ENCODE assay signal across 10 cellular contexts in genomic region chr19:15324791-15325519, GRCh38. TPM values are rescaled to one million over a fixed set of nuclear protein-coding genes. Genes with fewer than 3 reads are reported as not detected.
DNase-seq lines count a peak whose midpoint lies in the region; ATAC-seq, FAIRE-seq and TF ChIP-seq lines count a peak whose summit lies in the region.
"Had no signal": no experiment of that assay in that cellular context is flagged by ENCODE, and none has a peak within 500 bp of the region (broad histone marks: within the 10 kb centered on the region; RNA-seq: fewer than 3 reads in every experiment).

No MANE protein-coding gene starts in this region.

- H3K27ac ChIP-seq in GM23248 = peak overlapping the region; percentile 76; the same call in 1 of the 2 replicates
- H3K27ac ChIP-seq in WERI-Rb-1 = no peak overlapping the region
- peak overlapping the region; percentile 76 for H3K27ac ChIP-seq in left ventricle myocardium inferior (replicated peaks)
- H3K27ac ChIP-seq in small intestine (ENCODE audit: low read depth in 1 of 2, low read length in 1 of 2) = peak overlapping the region; percentile 34 to 41

- no peak overlapping the region for H3K9ac ChIP-seq in GM23248

- H3K4me3 ChIP-seq in GM23248 (no peak overlapping the region), WERI-Rb-1 (ENCODE audit: low read depth, low read length) (no peak overlapping the region), left ventricle myocardium inferior (no peak overlapping the region), small intestine (ENCODE audit: low read depth in 1 of 2, low read length in 2 of 2) (no peak overlapping the region)

- H3K9me3 ChIP-seq in GM23248 (ENCODE audit: low read depth) = no peaks in the 10 kb centered on the region
- H3K9me3 ChIP-seq in WERI-Rb-1 (ENCODE audit: severe bottlenecking) = no peaks in the 10 kb centered on the region
- no peaks in the 10 kb centered on the region for H3K9me3 ChIP-seq in left ventricle myocardium inferior (replicated peaks)
- H3K9me3 ChIP-seq in small intestine (ENCODE audit: control insufficient read depth, low read depth) = no peaks in the 10 kb centered on the region

- H3K9me2 ChIP-seq in GM23248 (ENCODE audit: insufficient read depth) = no peaks in the 10 kb centered on the region

- H3K36me3 ChIP-seq in GM23248 (ENCODE audit: low read depth) = no peaks in the 10 kb centered on the region
- peaks cover 4% of the 10 kb centered on the region for H3K36me3 ChIP-seq in WERI-Rb-1
- H3K36me3 ChIP-seq in left ventricle myocardium inferior = no peaks in the 10 kb centered on the region
- no peaks in the 10 kb centered on the region for H3K36me3 ChIP-seq in small intestine (ENCODE audit: control insufficient read depth in 2 of 2, insufficient read depth in 2 of 2, low read length in 2 of 2)

- WGBS in GM23248 (ENCODE audit: low coverage in 1 of 2, low lambda C conversion rate in 2 of 2, missing lambda C conversion rate in 2 of 2), 2 experiments = 61 to 75% methylated on average over 6 of the region's 6 CpGs
- 18 to 29% (median 24%) methylated on average over 6 of the region's 6 CpGs for WGBS in small intestine, 3 donors

- in situ Hi-C loops in GM23248 (cut with MboI) = no loop called here

- intact Hi-C loops in left ventricle myocardium inferior (cut with micrococcal nuclease) = loop anchor here (5.0 kb wide), 1 partner anchor 33 kb away; no protein-coding TSS in a partner anchor

- peaks cover 100% of the 10 kb centered on the region for H3K79me2 ChIP-seq in GM23248 (ENCODE audit: insufficient read depth)

- H4K20me1 ChIP-seq in GM23248 (ENCODE audit: insufficient read depth) = peaks cover 66% of the 10 kb centered on the region

- H3F3A ChIP-seq in GM23248 (ENCODE audit: insufficient read depth) = peaks cover 67% of the 10 kb centered on the region

- H3K4me1 ChIP-seq in GM23248 (ENCODE audit: insufficient read depth) (peaks cover 74% of the 10 kb centered on the region), left ventricle myocardium inferior (peaks cover 100% of the 10 kb centered on the region), small intestine (ENCODE audit: control insufficient read depth in 2 of 2, insufficient read depth in 1 of 2, low read depth in 1 of 2, low read length in 1 of 2) (peaks cover 27 to 46% of the 10 kb centered on the region in 2 donors)

- FAIRE-seq in small intestine (lab: Jason Lieb, UNC) = no peak

- no peak for DNase-seq in GM23248
- peak; percentile 32 for DNase-seq in WERI-Rb-1
- DNase-seq in left ventricle myocardium inferior = no peak
- DNase-seq in small intestine = peak; percentile 81
- no peak for DNase-seq in ecto neural progenitor cell (ENCODE audit: low spot score)
- DNase-seq in midbrain (lab: John Stamatoyannopoulos, UW) = no peak
- DNase-seq: hypothalamus; stimulated activated CD4-positive, alpha-beta T cell treated with anti-CD3 and anti-CD28 coated beads, Interleukin-4, amount 100 ng/mL, for 1 hour had no signal

- no peak overlapping the region for H3K4me2 ChIP-seq in GM23248 (ENCODE audit: unreplicated experiment)

- ATAC-seq in HG02884 (IDR thresholded peaks at IDR 0.05; ENCODE audit: unreplicated experiment) (no peak), HG03442 (IDR thresholded peaks at IDR 0.05; ENCODE audit: unreplicated experiment) (no peak)

- no peak overlapping the region for H2AFZ ChIP-seq in GM23248

- H3K27me3 ChIP-seq in GM23248 (replicated peaks; ENCODE audit: insufficient read depth) (no peaks in the 10 kb centered on the region), WERI-Rb-1 (ENCODE audit: insufficient read depth, low read depth, severe bottlenecking) (no peaks in the 10 kb centered on the region), left ventricle myocardium inferior (ENCODE audit: low read depth) (no peaks in the 10 kb centered on the region), small intestine (ENCODE audit: control insufficient read depth in 2 of 2, insufficient read depth in 2 of 2, low read length in 2 of 2) (no peaks in the 10 kb centered on the region)

- TF ChIP-seq CTCF in WERI-Rb-1 (IDR thresholded peaks at IDR 0.05; ENCODE audit: low read depth, low read length) = no peak
- TF ChIP-seq CTCF in left ventricle myocardium inferior (IDR thresholded peaks at IDR 0.05; ENCODE audit: borderline replicate concordance) = no peak

RNA-seq across cellular contexts. Expression of gene BRD4, which starts 7.4 kb away (rescaled TPM):
- 9.0 and 20.2 TPM in 2 replicates for total RNA-seq in GM23248 (2014; rRNA removed; shearing (Covaris generic))
- polyA plus RNA-seq in GM23248 (2016; fragmentation: Nextera tagmentation; extraction: Ambion mirVana) (17.5 and 18.6 TPM in 2 replicates), small intestine (10 to 100 TPM; 15.7 to 27.0 (median 22.4) TPM)
- 60.9 TPM for total RNA-seq in left ventricle myocardium inferior

RNA-seq across cellular contexts. Expression of gene AKAP8, which starts 54.6 kb away (rescaled TPM):
- 13.4 and 19.7 TPM in 2 replicates for total RNA-seq in GM23248 (2014; rRNA removed; shearing (Covaris generic))
- 14.6 and 14.8 TPM in 2 replicates for polyA plus RNA-seq in GM23248 (2016; fragmentation: Nextera tagmentation; extraction: Ambion mirVana)
- total RNA-seq in left ventricle myocardium inferior = 21.8 TPM
- 10 to 100 TPM; 14.1 to 21.7 (median 16.2) TPM for polyA plus RNA-seq in small intestine

Comparison
In these comparisons a context has a peak if more than half of its experiments do, and no peak if none do; other contexts are left out.
1. DNase-seq: peak in WERI-Rb-1 (single experiment) and small intestine (single experiment); none in GM23248 (single experiment), left ventricle myocardium inferior (single experiment), ecto neural progenitor cell (single experiment) and midbrain (single experiment).